ENCODE assay signal across 8 cellular contexts in the genomic region with DNA sequence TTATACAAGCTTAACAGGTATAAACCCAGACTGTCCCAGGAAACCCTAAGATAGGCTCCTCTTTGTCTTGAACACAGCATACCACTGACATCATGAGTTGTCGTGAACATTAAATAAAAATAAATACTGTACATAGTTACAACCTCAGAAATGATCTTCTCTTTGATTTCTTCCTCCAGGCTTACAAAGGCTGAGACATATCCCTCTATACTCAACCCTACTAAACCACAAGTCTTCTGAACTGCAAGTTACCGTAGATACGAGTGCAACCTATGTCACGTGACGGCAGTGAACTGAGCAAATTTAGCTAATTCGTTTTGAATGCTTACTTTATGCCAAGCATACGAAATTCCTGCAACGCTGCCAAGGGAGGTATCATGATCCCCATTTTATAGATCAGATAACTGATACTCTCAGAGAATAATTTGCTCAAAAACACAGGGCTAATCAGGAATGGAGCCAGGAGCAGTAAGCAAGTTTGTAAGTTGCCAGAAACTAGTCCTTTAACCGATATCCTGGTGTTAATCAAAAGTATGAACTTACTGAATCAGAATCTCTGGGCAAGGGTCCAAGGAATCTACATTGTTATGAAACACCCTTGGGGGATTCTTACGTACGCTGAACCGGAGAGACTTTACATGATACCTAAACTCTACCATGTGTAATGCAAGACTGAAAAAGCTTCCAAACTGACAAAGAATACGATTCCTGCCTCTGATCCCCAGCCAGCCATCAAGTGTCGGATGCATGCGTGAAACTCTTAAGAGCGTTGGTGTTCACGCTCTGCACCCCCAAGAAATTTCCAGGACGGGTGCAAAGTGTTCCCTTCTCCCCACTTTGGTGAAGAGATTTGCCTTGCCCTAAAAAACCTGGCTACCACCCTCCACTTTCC.
DNase-seq lines count a peak whose midpoint lies in the region; ATAC-seq and TF ChIP-seq lines count a peak whose summit lies in the region.

No MANE protein-coding gene starts in this region.

- CTCF ChIA-PET in activated naive CD4-positive, alpha-beta T cell treated with anti-CD3 and anti-CD28 coated beads, Interleukin-2, amount 10 ng/mL, durations not matched to agents 7 days and 5 days (lab: Charles Lee), result interaction anchor here (0.8 to 1.8 kb wide), 4 partner anchors 13 to 22 kb away, joined by 4 to 5 read pairs (median 4); no protein-coding TSS in a partner anchor
- CTCF ChIA-PET in HEK293T (lab: Yijun Ruan, JAX), result no interaction called here

- H3K27ac Mint-ChIP-seq in activated naive CD4-positive, alpha-beta T cell treated with anti-CD3 and anti-CD28 coated beads, Interleukin-2, amount 10 ng/mL, durations not matched to agents 7 days and 5 days, result peak overlapping the region; percentile 78

- peak overlapping the region; percentile 21 for H3K4me3 Mint-ChIP-seq in activated naive CD4-positive, alpha-beta T cell treated with anti-CD3 and anti-CD28 coated beads, Interleukin-2, amount 10 ng/mL, durations not matched to agents 7 days and 5 days

- no peak for TF ChIP-seq CTCF in lower lobe of right lung (IDR thresholded peaks at IDR 0.05)

- H3K36me3 ChIP-seq in MG63 (peaks cover 3% of the 10 kb centered on the region; the same call in 1 of the 2 replicates), lower lobe of right lung (no peaks in the 10 kb centered on the region)

- no peak overlapping the region for H3K4me3 ChIP-seq in MG63
- H3K4me3 ChIP-seq in lower lobe of right lung, result no peak overlapping the region

- peaks cover 99% of the 10 kb centered on the region for H3K4me1 Mint-ChIP-seq in activated naive CD4-positive, alpha-beta T cell treated with anti-CD3 and anti-CD28 coated beads, Interleukin-2, amount 10 ng/mL, durations not matched to agents 7 days and 5 days

- peaks cover 51% of the 10 kb centered on the region for H3K36me3 Mint-ChIP-seq in activated naive CD4-positive, alpha-beta T cell treated with anti-CD3 and anti-CD28 coated beads, Interleukin-2, amount 10 ng/mL, durations not matched to agents 7 days and 5 days

- no peaks in the 10 kb centered on the region for H3K27me3 Mint-ChIP-seq in activated naive CD4-positive, alpha-beta T cell treated with anti-CD3 and anti-CD28 coated beads, Interleukin-2, amount 10 ng/mL, durations not matched to agents 7 days and 5 days

- in situ Hi-C loops in G401 (cut with HindIII; ENCODE audit: low sequenced_read_pairs), result no loop called here

- H3K27me3 ChIP-seq in MG63, result no peaks in the 10 kb centered on the region
- no peaks in the 10 kb centered on the region for H3K27me3 ChIP-seq in lower lobe of right lung (ENCODE audit: low read depth)

- intact Hi-C loops in lower lobe of right lung (cut with DNase I), result no loop called here

- ATAC-seq in lower lobe of right lung, result peak; percentile 23 to 34
- ATAC-seq in HG03108 (IDR thresholded peaks at IDR 0.05; ENCODE audit: unreplicated experiment), result no peak

- no peak overlapping the region for H3K27ac ChIP-seq in lower lobe of right lung

- no peaks in the 10 kb centered on the region for H3K9me3 ChIP-seq in MG63
- no peaks in the 10 kb centered on the region for H3K9me3 ChIP-seq in lower lobe of right lung

- H3K4me1 ChIP-seq in lower lobe of right lung, result peaks cover 66% of the 10 kb centered on the region

- H3K9me3 Mint-ChIP-seq in activated naive CD4-positive, alpha-beta T cell treated with anti-CD3 and anti-CD28 coated beads, Interleukin-2, amount 10 ng/mL, durations not matched to agents 7 days and 5 days, result peaks cover 3% of the 10 kb centered on the region

- POLR2A ChIA-PET in HEK293T (lab: Yijun Ruan, JAX), result no interaction called here

- DNase-seq in AG08396 (ENCODE audit: low spot score) (peak; percentile 34), MG63 (peak; percentile 37), lower lobe of right lung (no peak), HEK293T (ENCODE audit: extremely low spot score) (no peak), NCI-H2081 (lab: John Stamatoyannopoulos, UW) (no peak), G401 (ENCODE audit: low spot score) (no peak)
- DNase-seq in activated naive CD4-positive, alpha-beta T cell treated with anti-CD3 and anti-CD28 coated beads, Interleukin-2, amount 10 ng/mL, durations not matched to agents 7 days and 5 days, result peak; percentile 75

TF ChIP-seq in HEK293T, 16 proteins besides CTCF, POLR2A, EP300 and RAD21:
- TF ChIP-seq NFRKB (IDR thresholded peaks at IDR 0.05) (no peak), SUZ12 (IDR thresholded peaks at IDR 0.05) (no peak)

Comparison
In these comparisons a context has a peak if more than half of its experiments do, and no peak if none do; other contexts are left out.
1. DNase-seq: peak in AG08396 (single experiment), MG63 (single experiment) and activated naive CD4-positive, alpha-beta T cell treated with anti-CD3 and anti-CD28 coated beads, Interleukin-2, amount 10 ng/mL, durations not matched to agents 7 days and 5 days (single experiment); none in lower lobe of right lung (single experiment), HEK293T (single experiment), NCI-H2081 (0 of 2) and G401 (single experiment).